2 cellular contexts compared by ENCODE assay signal in genomic region chr1:27523666-27524020, GRCh38.
TF ChIP-seq lines count a peak whose summit lies in the region.

No MANE protein-coding gene starts in this region.

TF ChIP-seq in HCT116, 20 proteins besides CTCF, POLR2A, EP300 and RAD21 (continued from another document):
- TF ChIP-seq REST (IDR thresholded peaks at IDR 0.05; ENCODE audit: low read depth) (no peak), FOSL1 (IDR thresholded peaks at IDR 0.05; ENCODE audit: low read depth) (no peak), ATF3 (IDR thresholded peaks at IDR 0.05) (no peak), ZFX (IDR thresholded peaks at IDR 0.05) (no peak), TCF7L2 (IDR thresholded peaks at IDR 0.05; ENCODE audit: borderline replicate concordance, extremely low read depth, insufficient read depth, insufficient read length) (no peak), EZH2phosphoT487 (IDR thresholded peaks at IDR 0.05; ENCODE audit: borderline replicate concordance) (no peak)

TF ChIP-seq in WTC11, 78 proteins besides CTCF, POLR2A, EP300 and RAD21 (continued from another document):
- no peak for TF ChIP-seq USF2 (CRISPR knock-in tag; IDR thresholded peaks at IDR 0.05)
- TF ChIP-seq GABPB1 (CRISPR knock-in tag; IDR thresholded peaks at IDR 0.05), result no peak
- TF ChIP-seq ZBTB43 (CRISPR knock-in tag; IDR thresholded peaks at IDR 0.05), result no peak
